16 cellular contexts compared by ENCODE assay signal in genomic region chr2:238763471-238763995, GRCh38.
DNase-seq lines count a peak whose midpoint lies in the region; ATAC-seq, FAIRE-seq and TF ChIP-seq lines count a peak whose summit lies in the region.
"Had no signal": no experiment of that assay in that cellular context is flagged by ENCODE, and none has a peak within 500 bp of the region (broad histone marks: within the 10 kb centered on the region; RNA-seq: fewer than 3 reads in every experiment).

No MANE protein-coding gene starts in this region.

- H3K36me3 Mint-ChIP-seq in glutamatergic neuron (ENCODE audit: unreplicated experiment): no peaks in the 10 kb centered on the region
- H3K36me3 Mint-ChIP-seq in stimulated activated effector memory CD8-positive, alpha-beta T cell treated with anti-CD3 and anti-CD28 coated beads, Interleukin-12 subunit alpha, Interleukin-12 subunit beta, amount 100 ng/mL, for 72 hours: no peaks in the 10 kb centered on the region
- H3K36me3 Mint-ChIP-seq: CD8-positive, alpha-beta memory T cell had no signal

- FAIRE-seq in D721Med (lab: Jason Lieb, UNC): no peak
- FAIRE-seq: G401.6, GM12891, GM19239 had no signal

- H3K4me3 Mint-ChIP-seq in glutamatergic neuron (ENCODE audit: unreplicated experiment): peak overlapping the region; percentile 60
- H3K4me3 Mint-ChIP-seq in stimulated activated effector memory CD8-positive, alpha-beta T cell treated with anti-CD3 and anti-CD28 coated beads, Interleukin-12 subunit alpha, Interleukin-12 subunit beta, amount 100 ng/mL, for 72 hours: no peak overlapping the region
- H3K4me3 Mint-ChIP-seq: B cell; CD8-positive, alpha-beta memory T cell had no signal

- H3K9me3 Mint-ChIP-seq in glutamatergic neuron (ENCODE audit: unreplicated experiment): no peaks in the 10 kb centered on the region
- H3K9me3 Mint-ChIP-seq in stimulated activated effector memory CD8-positive, alpha-beta T cell treated with anti-CD3 and anti-CD28 coated beads, Interleukin-12 subunit alpha, Interleukin-12 subunit beta, amount 100 ng/mL, for 72 hours: no peaks in the 10 kb centered on the region

- H3K27me3 ChIP-seq in WERI-Rb-1 (ENCODE audit: insufficient read depth, low read depth, severe bottlenecking): peaks cover 62% of the 10 kb centered on the region
- H3K27me3 ChIP-seq: BLaER1 treated with 17β-estradiol and CSF1 and Interleukin-3, amounts not matched to agents 10 nM and 100 nM had no signal

- no peak for ATAC-seq in HG03520 (IDR thresholded peaks at IDR 0.05; ENCODE audit: unreplicated experiment)
- no peak for ATAC-seq in stimulated activated effector memory CD8-positive, alpha-beta T cell treated with anti-CD3 and anti-CD28 coated beads, Interleukin-12 subunit alpha, Interleukin-12 subunit beta, amount 100 ng/mL, for 72 hours

- TF ChIP-seq CTCF in D721Med (IDR thresholded peaks at IDR 0.05; ENCODE audit: insufficient read depth, missing control alignments) (no peak), WERI-Rb-1 (IDR thresholded peaks at IDR 0.05; ENCODE audit: low read depth, low read length) (no peak), glutamatergic neuron (IDR thresholded peaks at IDR 0.05; ENCODE audit: partially characterized antibody, unreplicated experiment) (no peak)

- no peak overlapping the region for H3K27ac ChIP-seq in WERI-Rb-1
- H3K27ac ChIP-seq: BLaER1 treated with 17β-estradiol and CSF1 and Interleukin-3, amounts not matched to agents 10 nM and 100 nM; GM23248 had no signal

- H3K9me3 ChIP-seq in WERI-Rb-1 (ENCODE audit: severe bottlenecking): no peaks in the 10 kb centered on the region
- H3K9me3 ChIP-seq: HAP-1 had no signal

- no peak overlapping the region for H3K4me3 ChIP-seq in WERI-Rb-1 (ENCODE audit: low read depth, low read length)
- H3K4me3 ChIP-seq: BLaER1 treated with 17β-estradiol and CSF1 and Interleukin-3, amounts not matched to agents 10 nM and 100 nM; GM23248; HAP-1 had no signal

- peaks cover 19% of the 10 kb centered on the region for H3K4me1 Mint-ChIP-seq in glutamatergic neuron (ENCODE audit: low read depth, unreplicated experiment)
- no peaks in the 10 kb centered on the region for H3K4me1 Mint-ChIP-seq in stimulated activated effector memory CD8-positive, alpha-beta T cell treated with anti-CD3 and anti-CD28 coated beads, Interleukin-12 subunit alpha, Interleukin-12 subunit beta, amount 100 ng/mL, for 72 hours
- H3K4me1 Mint-ChIP-seq: B cell; CD8-positive, alpha-beta memory T cell had no signal

- DNase-seq in D721Med (ENCODE audit: insufficient read length, low spot score) (peak; percentile 25), NCI-H524 treated with DMSO at 0.1 percent for 48 hours (lab: John Stamatoyannopoulos, UW) (peak; percentile 72), WERI-Rb-1 (peak; percentile 30), glutamatergic neuron (no peak), SHP77 (lab: John Stamatoyannopoulos, UW) (no peak)
- no peak for DNase-seq in stimulated activated effector memory CD8-positive, alpha-beta T cell treated with anti-CD3 and anti-CD28 coated beads, Interleukin-12 subunit alpha, Interleukin-12 subunit beta, amount 100 ng/mL, for 72 hours (ENCODE audit: low spot score in 2 of 2)
- DNase-seq: CD8-positive, alpha-beta memory T cell; COR-L47; GM23248 had no signal

- no peaks in the 10 kb centered on the region for H3K36me3 ChIP-seq in WERI-Rb-1
- H3K36me3 ChIP-seq: BLaER1 treated with 17β-estradiol and CSF1 and Interleukin-3, amounts not matched to agents 10 nM and 100 nM; HAP-1 had no signal

- peaks cover 1% of the 10 kb centered on the region for H3K27me3 Mint-ChIP-seq in glutamatergic neuron (ENCODE audit: unreplicated experiment)

- peak overlapping the region; percentile 44 for H3K27ac Mint-ChIP-seq in glutamatergic neuron (ENCODE audit: unreplicated experiment)
- no peak overlapping the region for H3K27ac Mint-ChIP-seq in stimulated activated effector memory CD8-positive, alpha-beta T cell treated with anti-CD3 and anti-CD28 coated beads, Interleukin-12 subunit alpha, Interleukin-12 subunit beta, amount 100 ng/mL, for 72 hours
- H3K27ac Mint-ChIP-seq: B cell had no signal

Comparison
In these comparisons a context has a peak if more than half of its experiments do, and no peak if none do; other contexts are left out.
1. DNase-seq: peak in D721Med (single experiment), NCI-H524 treated with DMSO at 0.1 percent for 48 hours (single experiment) and WERI-Rb-1 (single experiment); none in glutamatergic neuron (single experiment), stimulated activated effector memory CD8-positive, alpha-beta T cell treated with anti-CD3 and anti-CD28 coated beads, Interleukin-12 subunit alpha, Interleukin-12 subunit beta, amount 100 ng/mL, for 72 hours (0 of 2) and SHP77 (0 of 2).